ENCODE assay signal across 30 cellular contexts in the genomic region with DNA sequence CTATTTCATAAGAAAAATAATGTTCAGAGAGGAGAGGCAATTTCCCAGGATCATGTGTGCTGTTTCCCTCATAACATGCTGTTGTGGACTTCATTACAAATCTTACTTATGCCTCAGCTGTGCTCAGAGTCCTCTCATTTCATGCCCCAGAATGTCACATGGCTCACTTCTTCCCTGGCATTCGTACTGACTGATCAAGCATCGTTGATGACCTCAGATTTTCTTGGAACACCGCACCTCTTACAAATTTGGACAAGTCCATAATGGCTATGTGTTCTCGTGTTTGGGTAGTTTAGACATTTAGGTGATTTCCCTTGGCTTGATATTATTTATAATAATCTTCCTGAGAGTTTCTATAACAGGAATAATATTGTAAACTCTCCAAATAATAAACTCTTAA. TPM values are rescaled to one million over a fixed set of nuclear protein-coding genes. Genes with fewer than 3 reads are reported as not detected.
"Had no signal": no experiment of that assay in that cellular context is flagged by ENCODE, and none has a peak within 500 bp of the region (broad histone marks: within the 10 kb centered on the region; RNA-seq: fewer than 3 reads in every experiment).

No MANE protein-coding gene starts in this region.

- H3K27me3 ChIP-seq: adrenal gland, body of pancreas, gastroesophageal sphincter, heart right ventricle had no signal

- H3K4me1 ChIP-seq: adrenal gland, body of pancreas, gastroesophageal sphincter, heart right ventricle had no signal

- H3K4me3 ChIP-seq: adrenal gland, body of pancreas, gastroesophageal sphincter, heart right ventricle had no signal

- H3K9me3 ChIP-seq: adrenal gland, body of pancreas, gastroesophageal sphincter, heart right ventricle had no signal

- ATAC-seq: activated CD4-positive, alpha-beta T cell treated with anti-CD3 and anti-CD28 coated beads for 36 hours; activated CD8-positive, alpha-beta T cell treated with anti-CD3 and anti-CD28 coated beads for 36 hours; activated naive CD8-positive, alpha-beta T cell treated with anti-CD3 and anti-CD28 coated beads, Interleukin-2, amount 50 U/mL, for 24 hours; activated T-cell treated with anti-CD3 and anti-CD28 coated beads, Interleukin-2, amount 50 U/mL, for 4 hours; body of pancreas; effector memory CD8-positive, alpha-beta T cell; gastroesophageal sphincter; heart right ventricle; T-helper 17 cell had no signal

- H3K36me3 ChIP-seq: adrenal gland, gastroesophageal sphincter, heart right ventricle had no signal

- H3K27ac ChIP-seq: adrenal gland, body of pancreas, gastroesophageal sphincter, heart right ventricle had no signal

- DNase-seq: activated CD4-positive, alpha-beta T cell treated with anti-CD3 and anti-CD28 coated beads for 36 hours; activated CD4-positive, alpha-beta T cell treated with anti-CD3 and anti-CD28 coated beads, Interleukin-2, amount 50 U/mL, for 1 hour; activated CD4-positive, alpha-beta T cell treated with anti-CD3 and anti-CD28 coated beads, Interleukin-2, amount 50 U/mL, for 48 hours; activated CD4-positive, CD25-positive, alpha-beta regulatory T cell; activated CD4-positive, CD25-positive, alpha-beta regulatory T cell treated with anti-CD3 and anti-CD28 coated beads, Interleukin-2, amount 50 U/mL, for 72 hours; activated CD8-positive, alpha-beta memory T cell treated with anti-CD3 and anti-CD28 coated beads for 24 hours; activated CD8-positive, alpha-beta T cell treated with anti-CD3 and anti-CD28 coated beads for 36 hours; activated effector memory CD4-positive, alpha-beta T cell treated with anti-CD3 and anti-CD28 coated beads, Interleukin-2, amount 50 U/mL, for 16 hours; activated naive CD4-positive, alpha-beta T cell treated with anti-CD3 and anti-CD28 coated beads for 36 hours; activated naive CD8-positive, alpha-beta T cell treated with anti-CD3 and anti-CD28 coated beads for 36 hours; activated naive CD8-positive, alpha-beta T cell treated with anti-CD3 and anti-CD28 coated beads, Interleukin-2, amount 50 U/mL, for 24 hours; activated T-cell treated with anti-CD3 and anti-CD28 coated beads, Interleukin-2, amount 50 U/mL, for 4 hours; adrenal gland; amygdala; aorta; body of pancreas; cortex of kidney; dermis blood vessel endothelial cell; effector CD4-positive, alpha-beta T cell; effector memory CD8-positive, alpha-beta T cell; foreskin melanocyte; heart right ventricle; T-helper 1 cell; T-helper 17 cell; T1000 had no signal

RNA-seq across cellular contexts. Expression of gene SERPINB7, which starts 32.9 kb away (rescaled TPM):
- total RNA-seq: activated CD4-positive, alpha-beta T cell treated with anti-CD3 and anti-CD28 coated beads for 36 hours; activated CD8-positive, alpha-beta T cell treated with anti-CD3 and anti-CD28 coated beads for 36 hours; activated naive CD4-positive, alpha-beta T cell treated with anti-CD3 and anti-CD28 coated beads for 36 hours; activated naive CD8-positive, alpha-beta T cell treated with anti-CD3 and anti-CD28 coated beads for 36 hours; activated T-cell treated with anti-CD3 and anti-CD28 coated beads, Interleukin-2, amount 50 U/mL, for 4 hours; activated T-helper 1 cell treated with anti-CD3 and anti-CD28 coated beads, Interleukin-12 subunit alpha, Interleukin-12 subunit beta, Interleukin-2, Interleukin-4 antibody, amounts not matched to agents 30 ng/mL and 10 ng/mL and 1 ng/mL, durations not matched to agents 14 hours and 24 hours and 36 hours; activated T-helper 2 cell treated with anti-CD3 and anti-CD28 coated beads, Interferon-gamma antibody, Interleukin-2, Interleukin-4, amounts not matched to agents 10 μg/mL and 5 μg/mL and 100 μg/mL, durations not matched to agents 14 hours and 24 hours and 36 hours; aorta; body of pancreas; cardiac septum; chondrocyte; dermis blood vessel endothelial cell; gastroesophageal sphincter; heart right ventricle; T-helper 17 cell had no signal
- polyA plus RNA-seq: adrenal gland, aorta, heart right ventricle had no signal
